Comparison of ENCODE assay signal across 14 cellular contexts in the genomic region with DNA sequence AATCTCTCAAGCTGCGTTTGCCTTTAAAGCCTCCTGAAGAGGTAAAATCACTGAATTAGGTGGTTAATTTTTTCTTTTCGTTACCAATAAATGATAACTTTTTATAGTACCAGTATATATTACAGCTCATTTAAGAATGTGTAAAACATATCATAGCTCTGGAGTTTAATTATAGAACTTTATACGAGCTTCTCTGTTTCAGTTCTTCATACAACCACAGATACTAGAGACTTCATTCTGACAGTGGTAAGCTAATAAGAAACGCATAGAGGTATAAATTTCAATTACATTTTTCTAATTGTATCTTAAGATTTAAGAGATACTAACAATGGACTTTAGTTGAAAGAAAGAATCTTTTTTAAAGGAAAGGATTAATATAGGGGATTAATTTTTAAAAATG.
DNase-seq lines count a peak whose midpoint lies in the region; ATAC-seq and TF ChIP-seq lines count a peak whose summit lies in the region.
"Had no signal": no experiment of that assay in that cellular context is flagged by ENCODE, and none has a peak within 500 bp of the region (broad histone marks: within the 10 kb centered on the region; RNA-seq: fewer than 3 reads in every experiment).

No MANE protein-coding gene starts in this region.

- peak overlapping the region; percentile 35 for H3K9ac ChIP-seq in GM23248

- TF ChIP-seq CTCF in GM12865 (IDR thresholded peaks at IDR 0.05; ENCODE audit: insufficient read depth, low read depth, low read length, missing control alignments) (no peak), hepatocyte (IDR thresholded peaks at IDR 0.05; ENCODE audit: poor library complexity) (no peak)

- peaks cover 21% of the 10 kb centered on the region for H3K4me1 ChIP-seq in GM23248 (ENCODE audit: insufficient read depth)
- H3K4me1 ChIP-seq in hepatocyte (ENCODE audit: insufficient read depth), result no peaks in the 10 kb centered on the region

- ATAC-seq in HG03097 (IDR thresholded peaks at IDR 0.05; ENCODE audit: low FRiP score, unreplicated experiment), result no peak
- ATAC-seq: activated T-helper 17 cell treated with anti-CD3 and anti-CD28 coated beads, Interleukin-2, amount 50 U/mL, for 72 hours; foreskin keratinocyte had no signal

- H2AFZ ChIP-seq in GM23248 (peak overlapping the region; percentile 13; the same call in 1 of the 2 replicates), hepatocyte (no peak overlapping the region)

- H3K36me3 ChIP-seq in GM23248 (ENCODE audit: low read depth) (no peaks in the 10 kb centered on the region), hepatocyte (replicated peaks; ENCODE audit: insufficient read depth, low read depth) (no peaks in the 10 kb centered on the region)

- H3K4me2 ChIP-seq in GM23248 (ENCODE audit: unreplicated experiment), result peak overlapping the region; percentile 82
- H3K4me2 ChIP-seq in hepatocyte, result no peak overlapping the region

- H3F3A ChIP-seq in GM23248 (ENCODE audit: insufficient read depth), result peaks cover 4% of the 10 kb centered on the region; the same call in 1 of the 2 replicates

- H3K9me3 ChIP-seq in GM23248 (ENCODE audit: low read depth), result no peaks in the 10 kb centered on the region
- H3K9me3 ChIP-seq in hepatocyte (ENCODE audit: low read depth), result no peaks in the 10 kb centered on the region

- DNase-seq in GM12865 (ENCODE audit: low read depth) (peak; percentile 35), GM23248 (no peak), MV-4-11 (lab: John Stamatoyannopoulos, UW) (peak; percentile 20), medulla oblongata (ENCODE audit: extremely low spot score) (peak; percentile 38), NCI-H2107 (lab: John Stamatoyannopoulos, UW) (no peak), hepatocyte (ENCODE audit: low spot score) (no peak), SHP77 treated with DMSO at 0.1 percent for 48 hours (lab: John Stamatoyannopoulos, UW) (no peak)
- DNase-seq: activated CD4-positive, alpha-beta T cell treated with anti-CD3 and anti-CD28 coated beads for 4 hours; DMS79; foreskin keratinocyte; NCI-H2171; T-helper 1 cell had no signal

- H3K79me2 ChIP-seq in GM23248 (ENCODE audit: insufficient read depth) (peaks cover 91% of the 10 kb centered on the region), hepatocyte (peaks cover 3% of the 10 kb centered on the region)

- in situ Hi-C loops in GM23248 (cut with MboI), result no loop called here

- no peaks in the 10 kb centered on the region for H4K20me1 ChIP-seq in GM23248 (ENCODE audit: insufficient read depth)
- no peaks in the 10 kb centered on the region for H4K20me1 ChIP-seq in hepatocyte (ENCODE audit: insufficient read depth, poor library complexity, severe bottlenecking)

- H3K9me2 ChIP-seq in GM23248 (ENCODE audit: insufficient read depth), result no peaks in the 10 kb centered on the region
- H3K9me2 ChIP-seq in hepatocyte (replicated peaks; ENCODE audit: insufficient read depth), result no peaks in the 10 kb centered on the region

- WGBS in GM23248 (ENCODE audit: low coverage in 1 of 2, low lambda C conversion rate in 2 of 2, missing lambda C conversion rate in 2 of 2), 2 experiments, result 54 to 61% methylated on average over 4 of the region's 4 CpGs
- WGBS in hepatocyte (ENCODE audit: low lambda C conversion rate, missing lambda C conversion rate), result 89% methylated on average over 4 of the region's 4 CpGs

- H3K4me3 ChIP-seq in GM12865 (ENCODE audit: low read depth, low read length) (no peak overlapping the region; the same call in 1 of the 2 replicates), GM23248 (peak overlapping the region; percentile 60), hepatocyte (no peak overlapping the region)

- H3K27me3 ChIP-seq in GM23248 (replicated peaks; ENCODE audit: insufficient read depth), result no peaks in the 10 kb centered on the region
- no peaks in the 10 kb centered on the region for H3K27me3 ChIP-seq in hepatocyte
- H3K27me3 ChIP-seq: foreskin keratinocyte had no signal

- H3K27ac ChIP-seq in GM23248 (no peak overlapping the region), hepatocyte (no peak overlapping the region)
- H3K27ac ChIP-seq: foreskin keratinocyte had no signal

Comparison
In these comparisons a context has a peak if more than half of its experiments do, and no peak if none do; other contexts are left out.
1. DNase-seq: peak in GM12865 (single experiment), MV-4-11 (single experiment) and medulla oblongata (single experiment); none in GM23248 (single experiment), NCI-H2107 (single experiment), hepatocyte (single experiment) and SHP77 treated with DMSO at 0.1 percent for 48 hours (single experiment).